Comparison of ENCODE assay signal across 8 cellular contexts in genomic region chr2:159497256-159497655, GRCh38.
DNase-seq lines count a peak whose midpoint lies in the region; ATAC-seq lines count a peak whose summit lies in the region.

No MANE protein-coding gene starts in this region.

- H3K4me1 Mint-ChIP-seq in activated T-helper 17 cell treated with anti-CD3 and anti-CD28 coated beads, Interleukin-2, amount 50 U/mL, for 72 hours, result peaks cover 12% of the 10 kb centered on the region

- DNase-seq in AG08396 (ENCODE audit: low spot score), result peak; percentile 70
- peak; percentile 29 for DNase-seq in HS-27A (ENCODE audit: low read depth)
- peak; percentile 13 for DNase-seq in iPS-NIHi11 (ENCODE audit: low spot score)
- peak; percentile 67 for DNase-seq in stromal cell of bone marrow (ENCODE audit: low read depth)
- no peak for DNase-seq in activated CD4-positive, alpha-beta T cell treated with anti-CD3 and anti-CD28 coated beads for 48 hours

- ATAC-seq in activated T-helper 17 cell treated with anti-CD3 and anti-CD28 coated beads, Interleukin-2, amount 50 U/mL, for 72 hours (replicated peaks), result peak; percentile 80
- ATAC-seq in GM18520 (IDR thresholded peaks at IDR 0.05; ENCODE audit: unreplicated experiment), result no peak
- ATAC-seq in HG03520 (IDR thresholded peaks at IDR 0.05; ENCODE audit: unreplicated experiment), result no peak

- no peaks in the 10 kb centered on the region for H3K36me3 Mint-ChIP-seq in activated T-helper 17 cell treated with anti-CD3 and anti-CD28 coated beads, Interleukin-2, amount 50 U/mL, for 72 hours (ENCODE audit: low read depth)

- H3K27me3 Mint-ChIP-seq in activated T-helper 17 cell treated with anti-CD3 and anti-CD28 coated beads, Interleukin-2, amount 50 U/mL, for 72 hours, result no peaks in the 10 kb centered on the region

- H3K4me3 Mint-ChIP-seq in activated T-helper 17 cell treated with anti-CD3 and anti-CD28 coated beads, Interleukin-2, amount 50 U/mL, for 72 hours, result peak overlapping the region; percentile 54

- H3K27ac Mint-ChIP-seq in activated T-helper 17 cell treated with anti-CD3 and anti-CD28 coated beads, Interleukin-2, amount 50 U/mL, for 72 hours, result peak overlapping the region; percentile 74

- H3K9me3 Mint-ChIP-seq in activated T-helper 17 cell treated with anti-CD3 and anti-CD28 coated beads, Interleukin-2, amount 50 U/mL, for 72 hours, result peaks cover 8% of the 10 kb centered on the region
